Comparison of ENCODE assay signal across 1 cellular context in the genomic region with DNA sequence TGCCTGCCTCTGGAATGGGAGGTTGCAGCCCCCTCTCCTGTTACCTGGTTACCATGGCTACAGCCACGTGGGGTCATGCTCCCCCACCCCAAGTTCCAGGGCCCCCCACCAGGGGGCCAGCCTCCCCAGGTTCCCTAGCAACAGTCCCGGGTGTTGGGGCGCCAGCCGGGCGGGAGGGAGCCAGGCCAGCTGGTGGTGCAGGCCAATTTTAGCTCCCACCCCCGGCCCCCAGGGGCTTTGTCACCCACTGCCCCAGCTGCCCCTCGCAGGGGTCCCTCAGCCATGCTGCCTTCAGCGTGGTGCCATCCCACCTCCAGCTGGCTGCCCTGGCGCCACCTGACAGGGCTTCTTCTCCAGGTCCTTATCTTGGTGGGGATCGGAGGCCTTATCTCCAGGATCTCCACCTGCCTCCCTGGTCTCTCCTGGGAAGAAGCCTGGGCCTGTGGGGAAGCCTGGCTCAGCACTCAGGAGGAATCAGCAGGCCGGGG.
A peak's percentile ranks its signal among the peaks of the same experiment; 100 is the strongest.
TF ChIP-seq lines count a peak whose summit lies in the region.

No MANE protein-coding gene starts in this region.

TF ChIP-seq in K562, 482 proteins besides CTCF, POLR2A, EP300 and RAD21 (continues in another document):
- TF ChIP-seq, protein P1, sequence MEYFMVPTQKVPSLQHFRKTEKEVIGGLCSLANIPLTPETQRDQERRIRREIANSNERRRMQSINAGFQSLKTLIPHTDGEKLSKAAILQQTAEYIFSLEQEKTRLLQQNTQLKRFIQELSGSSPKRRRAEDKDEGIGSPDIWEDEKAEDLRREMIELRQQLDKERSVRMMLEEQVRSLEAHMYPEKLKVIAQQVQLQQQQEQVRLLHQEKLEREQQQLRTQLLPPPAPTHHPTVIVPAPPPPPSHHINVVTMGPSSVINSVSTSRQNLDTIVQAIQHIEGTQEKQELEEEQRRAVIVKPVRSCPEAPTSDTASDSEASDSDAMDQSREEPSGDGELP (CRISPR knock-in tag; IDR thresholded peaks at IDR 0.05; ENCODE audit: borderline replicate concordance): peak; percentile 52; the same call in 1 of the 2 replicates
- TF ChIP-seq ZBTB33 (CRISPR knock-in tag; IDR thresholded peaks at IDR 0.05): peak; percentile 96
- TF ChIP-seq U2AF2 (optimal IDR thresholded peaks at IDR 0.05; ENCODE audit: low read depth, low read length): no peak
- TF ChIP-seq ZNF398 (CRISPR knock-in tag; IDR thresholded peaks at IDR 0.05): no peak
- no peak for TF ChIP-seq ZNF583 (CRISPR knock-in tag; IDR thresholded peaks at IDR 0.05)
- no peak for TF ChIP-seq ELF1 (tag; IDR thresholded peaks at IDR 0.05)
- TF ChIP-seq ZNF384 (IDR thresholded peaks at IDR 0.05; ENCODE audit: low read depth, low read length): no peak
- no peak for TF ChIP-seq CBX2 (IDR thresholded peaks at IDR 0.05; ENCODE audit: insufficient read depth, low read length, poor library complexity, severe bottlenecking)
- TF ChIP-seq KDM4B (IDR thresholded peaks at IDR 0.05; ENCODE audit: borderline replicate concordance in 2 of 2, low read depth in 1 of 2): no peak
- TF ChIP-seq YY1 (IDR thresholded peaks at IDR 0.05; ENCODE audit: borderline replicate concordance in 1 of 3, control insufficient read depth in 1 of 3, extremely low read depth in 1 of 3, insufficient read depth in 3 of 3, insufficient read length in 1 of 3, insufficient replicate concordance in 2 of 3, low read depth in 1 of 3, low read length in 2 of 3): no peak
- TF ChIP-seq SREBF2 (CRISPR knock-in tag; IDR thresholded peaks at IDR 0.05): no peak
- TF ChIP-seq ZNF3 (CRISPR knock-in tag; IDR thresholded peaks at IDR 0.05): no peak
- no peak for TF ChIP-seq HNRNPK (IDR thresholded peaks at IDR 0.05; ENCODE audit: low read depth, low read length, poor library complexity, severe bottlenecking)
- TF ChIP-seq, protein P2, sequence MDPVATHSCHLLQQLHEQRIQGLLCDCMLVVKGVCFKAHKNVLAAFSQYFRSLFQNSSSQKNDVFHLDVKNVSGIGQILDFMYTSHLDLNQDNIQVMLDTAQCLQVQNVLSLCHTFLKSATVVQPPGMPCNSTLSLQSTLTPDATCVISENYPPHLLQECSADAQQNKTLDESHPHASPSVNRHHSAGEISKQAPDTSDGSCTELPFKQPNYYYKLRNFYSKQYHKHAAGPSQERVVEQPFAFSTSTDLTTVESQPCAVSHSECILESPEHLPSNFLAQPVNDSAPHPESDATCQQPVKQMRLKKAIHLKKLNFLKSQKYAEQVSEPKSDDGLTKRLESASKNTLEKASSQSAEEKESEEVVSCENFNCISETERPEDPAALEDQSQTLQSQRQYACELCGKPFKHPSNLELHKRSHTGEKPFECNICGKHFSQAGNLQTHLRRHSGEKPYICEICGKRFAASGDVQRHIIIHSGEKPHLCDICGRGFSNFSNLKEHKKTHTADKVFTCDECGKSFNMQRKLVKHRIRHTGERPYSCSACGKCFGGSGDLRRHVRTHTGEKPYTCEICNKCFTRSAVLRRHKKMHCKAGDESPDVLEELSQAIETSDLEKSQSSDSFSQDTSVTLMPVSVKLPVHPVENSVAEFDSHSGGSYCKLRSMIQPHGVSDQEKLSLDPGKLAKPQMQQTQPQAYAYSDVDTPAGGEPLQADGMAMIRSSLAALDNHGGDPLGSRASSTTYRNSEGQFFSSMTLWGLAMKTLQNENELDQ (CRISPR knock-in tag; IDR thresholded peaks at IDR 0.05; ENCODE audit: borderline replicate concordance): no peak
- no peak for TF ChIP-seq OTX1 (CRISPR knock-in tag; IDR thresholded peaks at IDR 0.05)
- no peak for TF ChIP-seq TFAM (CRISPR knock-in tag; conservative IDR thresholded peaks at IDR 0.05)
- TF ChIP-seq FOXJ2 (tag; IDR thresholded peaks at IDR 0.05): no peak
- TF ChIP-seq, protein P3, sequence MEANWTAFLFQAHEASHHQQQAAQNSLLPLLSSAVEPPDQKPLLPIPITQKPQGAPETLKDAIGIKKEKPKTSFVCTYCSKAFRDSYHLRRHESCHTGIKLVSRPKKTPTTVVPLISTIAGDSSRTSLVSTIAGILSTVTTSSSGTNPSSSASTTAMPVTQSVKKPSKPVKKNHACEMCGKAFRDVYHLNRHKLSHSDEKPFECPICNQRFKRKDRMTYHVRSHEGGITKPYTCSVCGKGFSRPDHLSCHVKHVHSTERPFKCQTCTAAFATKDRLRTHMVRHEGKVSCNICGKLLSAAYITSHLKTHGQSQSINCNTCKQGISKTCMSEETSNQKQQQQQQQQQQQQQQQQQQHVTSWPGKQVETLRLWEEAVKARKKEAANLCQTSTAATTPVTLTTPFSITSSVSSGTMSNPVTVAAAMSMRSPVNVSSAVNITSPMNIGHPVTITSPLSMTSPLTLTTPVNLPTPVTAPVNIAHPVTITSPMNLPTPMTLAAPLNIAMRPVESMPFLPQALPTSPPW (CRISPR knock-in tag; IDR thresholded peaks at IDR 0.05): peak; percentile 44; the same call in 1 of the 2 replicates
- TF ChIP-seq RFX7 (CRISPR knock-in tag; IDR thresholded peaks at IDR 0.05): no peak
- no peak for TF ChIP-seq KAT2B (IDR thresholded peaks at IDR 0.05; ENCODE audit: low read depth, low read length)
- TF ChIP-seq ZNF143 (CRISPR knock-in tag; IDR thresholded peaks at IDR 0.05): no peak
- TF ChIP-seq ZBTB7A (IDR thresholded peaks at IDR 0.05; ENCODE audit: borderline replicate concordance, control insufficient read depth, low read depth, low read length): peak; percentile 85; the same call in 1 of the 2 replicates
- no peak for TF ChIP-seq CAMTA2 (CRISPR knock-in tag; conservative IDR thresholded peaks at IDR 0.05)
- TF ChIP-seq HBP1 (CRISPR knock-in tag; IDR thresholded peaks at IDR 0.05): no peak
- no peak for TF ChIP-seq ARID2 (IDR thresholded peaks at IDR 0.05)
- TF ChIP-seq ZNF780A (CRISPR knock-in tag; IDR thresholded peaks at IDR 0.05): no peak
- TF ChIP-seq, protein P4, sequence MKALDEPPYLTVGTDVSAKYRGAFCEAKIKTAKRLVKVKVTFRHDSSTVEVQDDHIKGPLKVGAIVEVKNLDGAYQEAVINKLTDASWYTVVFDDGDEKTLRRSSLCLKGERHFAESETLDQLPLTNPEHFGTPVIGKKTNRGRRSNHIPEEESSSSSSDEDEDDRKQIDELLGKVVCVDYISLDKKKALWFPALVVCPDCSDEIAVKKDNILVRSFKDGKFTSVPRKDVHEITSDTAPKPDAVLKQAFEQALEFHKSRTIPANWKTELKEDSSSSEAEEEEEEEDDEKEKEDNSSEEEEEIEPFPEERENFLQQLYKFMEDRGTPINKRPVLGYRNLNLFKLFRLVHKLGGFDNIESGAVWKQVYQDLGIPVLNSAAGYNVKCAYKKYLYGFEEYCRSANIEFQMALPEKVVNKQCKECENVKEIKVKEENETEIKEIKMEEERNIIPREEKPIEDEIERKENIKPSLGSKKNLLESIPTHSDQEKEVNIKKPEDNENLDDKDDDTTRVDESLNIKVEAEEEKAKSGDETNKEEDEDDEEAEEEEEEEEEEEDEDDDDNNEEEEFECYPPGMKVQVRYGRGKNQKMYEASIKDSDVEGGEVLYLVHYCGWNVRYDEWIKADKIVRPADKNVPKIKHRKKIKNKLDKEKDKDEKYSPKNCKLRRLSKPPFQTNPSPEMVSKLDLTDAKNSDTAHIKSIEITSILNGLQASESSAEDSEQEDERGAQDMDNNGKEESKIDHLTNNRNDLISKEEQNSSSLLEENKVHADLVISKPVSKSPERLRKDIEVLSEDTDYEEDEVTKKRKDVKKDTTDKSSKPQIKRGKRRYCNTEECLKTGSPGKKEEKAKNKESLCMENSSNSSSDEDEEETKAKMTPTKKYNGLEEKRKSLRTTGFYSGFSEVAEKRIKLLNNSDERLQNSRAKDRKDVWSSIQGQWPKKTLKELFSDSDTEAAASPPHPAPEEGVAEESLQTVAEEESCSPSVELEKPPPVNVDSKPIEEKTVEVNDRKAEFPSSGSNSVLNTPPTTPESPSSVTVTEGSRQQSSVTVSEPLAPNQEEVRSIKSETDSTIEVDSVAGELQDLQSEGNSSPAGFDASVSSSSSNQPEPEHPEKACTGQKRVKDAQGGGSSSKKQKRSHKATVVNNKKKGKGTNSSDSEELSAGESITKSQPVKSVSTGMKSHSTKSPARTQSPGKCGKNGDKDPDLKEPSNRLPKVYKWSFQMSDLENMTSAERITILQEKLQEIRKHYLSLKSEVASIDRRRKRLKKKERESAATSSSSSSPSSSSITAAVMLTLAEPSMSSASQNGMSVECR (CRISPR knock-in tag; IDR thresholded peaks at IDR 0.05): no peak
- TF ChIP-seq ZBTB12 (CRISPR knock-in tag; IDR thresholded peaks at IDR 0.05): no peak
- no peak for TF ChIP-seq MBD2 (IDR thresholded peaks at IDR 0.05; ENCODE audit: borderline replicate concordance, low read depth)
- no peak for TF ChIP-seq KLF16 (IDR thresholded peaks at IDR 0.05)
- TF ChIP-seq, protein P5, sequence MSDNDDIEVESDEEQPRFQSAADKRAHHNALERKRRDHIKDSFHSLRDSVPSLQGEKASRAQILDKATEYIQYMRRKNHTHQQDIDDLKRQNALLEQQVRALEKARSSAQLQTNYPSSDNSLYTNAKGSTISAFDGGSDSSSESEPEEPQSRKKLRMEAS (CRISPR knock-in tag; IDR thresholded peaks at IDR 0.05): no peak
- no peak for TF ChIP-seq MEIS2 (IDR thresholded peaks at IDR 0.05; ENCODE audit: partially characterized antibody)
- no peak for TF ChIP-seq ZNF589 (CRISPR knock-in tag; IDR thresholded peaks at IDR 0.05; ENCODE audit: low read depth)
- no peak for TF ChIP-seq ELF2 (CRISPR knock-in tag; IDR thresholded peaks at IDR 0.05)
- no peak for TF ChIP-seq SOX6 (IDR thresholded peaks at IDR 0.05)
- TF ChIP-seq HNRNPLL (IDR thresholded peaks at IDR 0.05; ENCODE audit: low read depth, low read length, poor library complexity, severe bottlenecking): no peak
- no peak for TF ChIP-seq TBP (optimal IDR thresholded peaks at IDR 0.05; ENCODE audit: low read depth, low read length)
- TF ChIP-seq, protein P6, sequence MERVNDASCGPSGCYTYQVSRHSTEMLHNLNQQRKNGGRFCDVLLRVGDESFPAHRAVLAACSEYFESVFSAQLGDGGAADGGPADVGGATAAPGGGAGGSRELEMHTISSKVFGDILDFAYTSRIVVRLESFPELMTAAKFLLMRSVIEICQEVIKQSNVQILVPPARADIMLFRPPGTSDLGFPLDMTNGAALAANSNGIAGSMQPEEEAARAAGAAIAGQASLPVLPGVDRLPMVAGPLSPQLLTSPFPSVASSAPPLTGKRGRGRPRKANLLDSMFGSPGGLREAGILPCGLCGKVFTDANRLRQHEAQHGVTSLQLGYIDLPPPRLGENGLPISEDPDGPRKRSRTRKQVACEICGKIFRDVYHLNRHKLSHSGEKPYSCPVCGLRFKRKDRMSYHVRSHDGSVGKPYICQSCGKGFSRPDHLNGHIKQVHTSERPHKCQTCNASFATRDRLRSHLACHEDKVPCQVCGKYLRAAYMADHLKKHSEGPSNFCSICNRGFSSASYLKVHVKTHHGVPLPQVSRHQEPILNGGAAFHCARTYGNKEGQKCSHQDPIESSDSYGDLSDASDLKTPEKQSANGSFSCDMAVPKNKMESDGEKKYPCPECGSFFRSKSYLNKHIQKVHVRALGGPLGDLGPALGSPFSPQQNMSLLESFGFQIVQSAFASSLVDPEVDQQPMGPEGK (CRISPR knock-in tag; IDR thresholded peaks at IDR 0.05; ENCODE audit: borderline replicate concordance): no peak
- no peak for TF ChIP-seq POLR2B (IDR thresholded peaks at IDR 0.05; ENCODE audit: low read depth, partially characterized antibody)
- no peak for TF ChIP-seq MYBL2 (IDR thresholded peaks at IDR 0.05; ENCODE audit: low read depth)
- no peak for TF ChIP-seq MYBL2 (CRISPR knock-in tag; IDR thresholded peaks at IDR 0.05; ENCODE audit: borderline replicate concordance)
- no peak for TF ChIP-seq TCF3 (CRISPR knock-in tag; IDR thresholded peaks at IDR 0.05)
- no peak for TF ChIP-seq ZNF668 (CRISPR knock-in tag; IDR thresholded peaks at IDR 0.05)
- TF ChIP-seq SMARCA4 (IDR thresholded peaks at IDR 0.05): no peak
- TF ChIP-seq FUS (optimal IDR thresholded peaks at IDR 0.05; ENCODE audit: low read depth, low read length): no peak
- TF ChIP-seq ZNF785 (CRISPR knock-in tag; IDR thresholded peaks at IDR 0.05): no peak
